Comparison of ENCODE assay signal across 8 cellular contexts in the genomic region with DNA sequence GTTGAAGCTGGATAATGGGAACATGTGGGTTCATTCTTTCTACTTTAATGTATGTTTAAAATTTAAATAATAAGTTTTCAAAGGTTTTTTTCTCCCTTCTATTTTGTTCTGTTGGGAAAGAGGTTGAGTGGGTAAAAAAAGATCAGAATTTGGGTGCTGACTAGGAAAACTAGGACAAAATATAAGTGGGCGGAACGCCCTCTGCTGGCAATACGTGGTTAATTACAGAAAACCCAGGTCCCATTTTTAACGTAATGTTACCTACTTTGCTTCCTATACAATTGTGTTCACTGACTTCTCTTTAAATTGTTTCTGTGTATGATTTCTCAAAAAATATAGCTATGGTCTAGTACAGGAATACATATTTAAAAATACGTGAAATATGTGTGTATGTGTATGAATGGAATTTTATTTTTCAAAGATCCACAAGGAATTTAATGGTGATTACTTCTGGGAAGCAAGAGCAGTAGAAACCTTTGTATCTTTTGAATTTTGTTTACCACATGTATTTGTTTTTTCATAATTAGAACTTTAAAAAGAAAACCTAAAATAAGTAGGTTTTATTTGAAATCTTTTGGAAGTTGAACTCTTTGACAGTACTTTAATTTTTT. TPM values are rescaled to one million over a fixed set of nuclear protein-coding genes. Genes with fewer than 3 reads are reported as not detected.
DNase-seq lines count a peak whose midpoint lies in the region; ATAC-seq and TF ChIP-seq lines count a peak whose summit lies in the region.

No MANE protein-coding gene starts in this region.

- H2AFZ ChIP-seq in DND-41 (ENCODE audit: low read depth, low read length) = no peak overlapping the region

- peak; percentile 72; the same call in 1 of the 3 replicates for ATAC-seq in DND-41 (ENCODE audit: insufficient read depth, low read depth)
- no peak for ATAC-seq in HG02973 (IDR thresholded peaks at IDR 0.05; ENCODE audit: unreplicated experiment)

- TF ChIP-seq RAD21 in Ishikawa (IDR thresholded peaks at IDR 0.05; ENCODE audit: low read depth) = peak; percentile 51

- no peak for TF ChIP-seq EP300 in Ishikawa (IDR thresholded peaks at IDR 0.05; ENCODE audit: borderline replicate concordance)

- H3K27ac ChIP-seq in DND-41 (ENCODE audit: low read length) = no peak overlapping the region
- H3K27ac ChIP-seq in spleen = peak overlapping the region in 1 of 8 donors; percentile 8

- intact Hi-C loops in spleen (cut with DNase I; ENCODE audit: low total_unique reads) = no loop called here

- H3K4me1 ChIP-seq in DND-41 (ENCODE audit: insufficient read depth, low read length) (peaks cover 23% of the 10 kb centered on the region; the same call in 1 of the 2 replicates), spleen (peaks cover 11 to 49% (median 35%) of the 10 kb centered on the region in 6 donors)

- no peak for TF ChIP-seq POLR2A in spleen (IDR thresholded peaks at IDR 0.05)

- TF ChIP-seq CTCF in DND-41 (IDR thresholded peaks at IDR 0.05; ENCODE audit: borderline replicate concordance, extremely low read depth, low read length, poor library complexity, severe bottlenecking) = peak; percentile 82
- peak; percentile 46 to 86 (median 74) for TF ChIP-seq CTCF in spleen (IDR thresholded peaks at IDR 0.05 in 8 of 11, conservative IDR thresholded peaks at IDR 0.05 in 3 of 11)

- 5 to 11% (median 7%) methylated on average over 5 of the region's 5 CpGs for WGBS in spleen, 5 donors

- H3K79me2 ChIP-seq in DND-41 (ENCODE audit: insufficient read depth, low read length) = peaks cover 54% of the 10 kb centered on the region

- H3K27me3 ChIP-seq in DND-41 (ENCODE audit: insufficient read depth, low read length, poor library complexity) (no peaks in the 10 kb centered on the region), spleen (replicated peaks in 1 of 7) (no peaks in the 10 kb centered on the region)

- DNase-seq in DND-41 (peak; percentile 66), T-helper 2 cell (peak in 4 of 5 experiments; percentile 23 to 47 (median 31)), amygdala (lab: John Stamatoyannopoulos, UW) (peak in 34 of 56 donors; percentile 0 to 75 (median 13)), hypothalamus (lab: John Stamatoyannopoulos, UW) (peak in 29 of 51 donors; percentile 0 to 66 (median 27)), spleen (no peak), GM19238 (ENCODE audit: insufficient read length, low spot score) (no peak)

- no peak overlapping the region for H3K4me2 ChIP-seq in DND-41 (ENCODE audit: insufficient read depth, low read length)

- H4K20me1 ChIP-seq in DND-41 (ENCODE audit: insufficient read depth, low read length) = peaks cover 5% of the 10 kb centered on the region; the same call in 1 of the 2 replicates

- H3K4me3 ChIP-seq in DND-41 (ENCODE audit: low read depth in 1 of 2, low read length in 2 of 2) (no peak overlapping the region), spleen (no peak overlapping the region)

- H3K9me3 ChIP-seq in DND-41 (ENCODE audit: insufficient read depth, low read length, severe bottlenecking) (no peaks in the 10 kb centered on the region), spleen (no peaks in the 10 kb centered on the region)

- H3K36me3 ChIP-seq in DND-41 (ENCODE audit: insufficient read depth, low read length) (peaks cover 62% of the 10 kb centered on the region), spleen (peaks cover 7 to 95% (median 56%) of the 10 kb centered on the region in 6 donors)

- H3K9ac ChIP-seq in DND-41 (ENCODE audit: low read depth, low read length) = no peak overlapping the region

TF ChIP-seq in Ishikawa, 13 proteins besides CTCF, POLR2A, EP300 and RAD21:
- TF ChIP-seq, protein P1, sequence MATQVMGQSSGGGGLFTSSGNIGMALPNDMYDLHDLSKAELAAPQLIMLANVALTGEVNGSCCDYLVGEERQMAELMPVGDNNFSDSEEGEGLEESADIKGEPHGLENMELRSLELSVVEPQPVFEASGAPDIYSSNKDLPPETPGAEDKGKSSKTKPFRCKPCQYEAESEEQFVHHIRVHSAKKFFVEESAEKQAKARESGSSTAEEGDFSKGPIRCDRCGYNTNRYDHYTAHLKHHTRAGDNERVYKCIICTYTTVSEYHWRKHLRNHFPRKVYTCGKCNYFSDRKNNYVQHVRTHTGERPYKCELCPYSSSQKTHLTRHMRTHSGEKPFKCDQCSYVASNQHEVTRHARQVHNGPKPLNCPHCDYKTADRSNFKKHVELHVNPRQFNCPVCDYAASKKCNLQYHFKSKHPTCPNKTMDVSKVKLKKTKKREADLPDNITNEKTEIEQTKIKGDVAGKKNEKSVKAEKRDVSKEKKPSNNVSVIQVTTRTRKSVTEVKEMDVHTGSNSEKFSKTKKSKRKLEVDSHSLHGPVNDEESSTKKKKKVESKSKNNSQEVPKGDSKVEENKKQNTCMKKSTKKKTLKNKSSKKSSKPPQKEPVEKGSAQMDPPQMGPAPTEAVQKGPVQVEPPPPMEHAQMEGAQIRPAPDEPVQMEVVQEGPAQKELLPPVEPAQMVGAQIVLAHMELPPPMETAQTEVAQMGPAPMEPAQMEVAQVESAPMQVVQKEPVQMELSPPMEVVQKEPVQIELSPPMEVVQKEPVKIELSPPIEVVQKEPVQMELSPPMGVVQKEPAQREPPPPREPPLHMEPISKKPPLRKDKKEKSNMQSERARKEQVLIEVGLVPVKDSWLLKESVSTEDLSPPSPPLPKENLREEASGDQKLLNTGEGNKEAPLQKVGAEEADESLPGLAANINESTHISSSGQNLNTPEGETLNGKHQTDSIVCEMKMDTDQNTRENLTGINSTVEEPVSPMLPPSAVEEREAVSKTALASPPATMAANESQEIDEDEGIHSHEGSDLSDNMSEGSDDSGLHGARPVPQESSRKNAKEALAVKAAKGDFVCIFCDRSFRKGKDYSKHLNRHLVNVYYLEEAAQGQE (IDR thresholded peaks at IDR 0.05; ENCODE audit: low read depth) = no peak
- no peak for TF ChIP-seq EGR1 (IDR thresholded peaks at IDR 0.05)
- no peak for TF ChIP-seq ZBTB7A (IDR thresholded peaks at IDR 0.05; ENCODE audit: low read depth)
- TF ChIP-seq TEAD4 (IDR thresholded peaks at IDR 0.05) = no peak
- no peak for TF ChIP-seq CREB1 (IDR thresholded peaks at IDR 0.05; ENCODE audit: low read depth)
- TF ChIP-seq USF1 (IDR thresholded peaks at IDR 0.05) = no peak
- TF ChIP-seq TAF1 (IDR thresholded peaks at IDR 0.05; ENCODE audit: low read depth) = no peak
- no peak for TF ChIP-seq CEBPB (IDR thresholded peaks at IDR 0.05)
- no peak for TF ChIP-seq TCF12 (IDR thresholded peaks at IDR 0.05; ENCODE audit: low read depth)
- TF ChIP-seq NFIC (IDR thresholded peaks at IDR 0.05) = no peak
TF ChIP-seq in Ishikawa: peak in this region for 0.

RNA-seq across cellular contexts. Expression of gene ECD, which starts 8.7 kb away (rescaled TPM):
- total RNA-seq in spleen = 10 to 100 TPM; 24.9 to 37.8 (median 32.1) TPM
- 1 to 10 TPM; 7.3 to 9.8 (median 9.2) TPM for polyA plus RNA-seq in spleen

RNA-seq across cellular contexts. Expression of gene FAM149B1, which starts 8.8 kb away (rescaled TPM):
- total RNA-seq in spleen = 10 to 100 TPM; 13.5 to 24.5 (median 18.6) TPM
- polyA plus RNA-seq in spleen = 10 to 100 TPM; 11.9 to 13.4 (median 13.3) TPM

RNA-seq across cellular contexts. Expression of gene NUDT13, which starts 48.9 kb away (rescaled TPM):
- total RNA-seq in spleen = 1 to 10 TPM; 1.4 to 3.3 (median 2.2) TPM
- 1 to 10 TPM; 1.9 to 3.1 (median 2.7) TPM for polyA plus RNA-seq in spleen

Comparison
In these comparisons a context has a peak if more than half of its experiments do, and no peak if none do; other contexts are left out.
1. DNase-seq: peak in DND-41 (single experiment), T-helper 2 cell (4 of 5), amygdala (34 of 56) and hypothalamus (29 of 51); none in spleen (single experiment) and GM19238 (single experiment).